In genomic region chr6:42929088-42929927, GRCh38 we compare ENCODE assay signal across 1 cellular context.
A peak's percentile ranks its signal among the peaks of the same experiment; 100 is the strongest.
TF ChIP-seq lines count a peak whose summit lies in the region.

CNPY3 (plus strand) TSS chr6:42929480; CDS start chr6:42929571, 91 bp downstream.

TF ChIP-seq in K562, 482 proteins besides CTCF, POLR2A, EP300 and RAD21 (continued from another document and continues in another):
- TF ChIP-seq ZNF134 (CRISPR knock-in tag; conservative IDR thresholded peaks at IDR 0.05), result no peak
- no peak for TF ChIP-seq BDP1 (IDR thresholded peaks at IDR 0.05; ENCODE audit: insufficient read depth, insufficient read length)
- TF ChIP-seq SLC30A9 (CRISPR knock-in tag; IDR thresholded peaks at IDR 0.05), result no peak
- TF ChIP-seq NR2F6 (CRISPR knock-in tag; IDR thresholded peaks at IDR 0.05), result no peak
- TF ChIP-seq MLLT1 (IDR thresholded peaks at IDR 0.05), result peak; percentile 15 to 85; a peak in 3 of 4 replicates
- TF ChIP-seq HIVEP1 (CRISPR knock-in tag; IDR thresholded peaks at IDR 0.05), result no peak; the same call in 1 of the 2 replicates
- TF ChIP-seq TFAM (CRISPR knock-in tag; conservative IDR thresholded peaks at IDR 0.05), result no peak
- TF ChIP-seq MECOM (CRISPR knock-in tag; IDR thresholded peaks at IDR 0.05), result no peak
- no peak for TF ChIP-seq ZNF408 (CRISPR knock-in tag; IDR thresholded peaks at IDR 0.05; ENCODE audit: low read depth)
- TF ChIP-seq ZNF347 (CRISPR knock-in tag; IDR thresholded peaks at IDR 0.05; ENCODE audit: low read depth), result no peak
- peak in 1 of 2 experiments; percentile 99; a peak in 3 of 4 replicates for TF ChIP-seq HDAC1 (IDR thresholded peaks at IDR 0.05)
- TF ChIP-seq TRIM24 (IDR thresholded peaks at IDR 0.05), result peak in 1 of 2 experiments; percentile 87; a peak in 2 of 4 replicates
- no peak for TF ChIP-seq HSF4 (CRISPR knock-in tag; IDR thresholded peaks at IDR 0.05; ENCODE audit: borderline replicate concordance)
- no peak for TF ChIP-seq MAFG (tag; conservative IDR thresholded peaks at IDR 0.05)
- TF ChIP-seq YY1 (IDR thresholded peaks at IDR 0.05; ENCODE audit: borderline replicate concordance in 1 of 3, control insufficient read depth in 1 of 3, extremely low read depth in 1 of 3, insufficient read depth in 3 of 3, insufficient read length in 1 of 3, insufficient replicate concordance in 2 of 3, low read depth in 1 of 3, low read length in 2 of 3), result peak in 1 of 3 experiments; percentile 11
- peak; percentile 76; the same call in 1 of the 2 replicates for TF ChIP-seq ZBTB12 (CRISPR knock-in tag; IDR thresholded peaks at IDR 0.05)
- no peak for TF ChIP-seq RBM14 (IDR thresholded peaks at IDR 0.05; ENCODE audit: borderline replicate concordance, insufficient read depth, low read depth, low read length)
- TF ChIP-seq SAFB (IDR thresholded peaks at IDR 0.05; ENCODE audit: borderline replicate concordance, low read depth, low read length), result 0 out of 2 replicates have a peak, but pooled peaks have one; percentile 23
- 0 out of 2 replicates have a peak, but pooled peaks have one; percentile 28 for TF ChIP-seq CREB3 (tag; conservative IDR thresholded peaks at IDR 0.05; ENCODE audit: low read depth)
- TF ChIP-seq ZBTB33 (CRISPR knock-in tag; IDR thresholded peaks at IDR 0.05), result peak; percentile 74
- no peak for TF ChIP-seq ZNF253 (CRISPR knock-in tag; conservative IDR thresholded peaks at IDR 0.05)
- peak; percentile 94 for TF ChIP-seq POLR2H (tag; IDR thresholded peaks at IDR 0.05; ENCODE audit: low read depth)
- no peak for TF ChIP-seq TCF15 (CRISPR knock-in tag; IDR thresholded peaks at IDR 0.05)
- peak; percentile 40; the same call in 1 of the 2 replicates for TF ChIP-seq XRCC5 (IDR thresholded peaks at IDR 0.05; ENCODE audit: low read depth, low read length)
- peak; percentile 80 for TF ChIP-seq SUPT5H (IDR thresholded peaks at IDR 0.05)
- no peak for TF ChIP-seq EZH2 (IDR thresholded peaks at IDR 0.05; ENCODE audit: borderline replicate concordance, low read depth, low read length)
- peak; percentile 29; the same call in 1 of the 2 replicates for TF ChIP-seq BCOR (IDR thresholded peaks at IDR 0.05)
- no peak for TF ChIP-seq NCOA2 (IDR thresholded peaks at IDR 0.05; ENCODE audit: partially characterized antibody in 2 of 2)
- peak; percentile 100 for TF ChIP-seq L3MBTL2 (IDR thresholded peaks at IDR 0.05)
- peak; percentile 99 for TF ChIP-seq MBD2 (IDR thresholded peaks at IDR 0.05; ENCODE audit: borderline replicate concordance, low read depth)
- peak; percentile 84 for TF ChIP-seq KLF1 (tag; IDR thresholded peaks at IDR 0.05)
- no peak for TF ChIP-seq ZKSCAN3 (CRISPR knock-in tag; IDR thresholded peaks at IDR 0.05)
- TF ChIP-seq MYNN (IDR thresholded peaks at IDR 0.05), result peak; percentile 42
- TF ChIP-seq MYNN (CRISPR knock-in tag; IDR thresholded peaks at IDR 0.05), result no peak
- no peak for TF ChIP-seq SRSF9 (IDR thresholded peaks at IDR 0.05; ENCODE audit: borderline replicate concordance, low read depth, low read length)
- 0 out of 2 replicates have a peak, but pooled peaks have one; percentile 33 for TF ChIP-seq PHB (CRISPR knock-in tag; IDR thresholded peaks at IDR 0.05)
- no peak for TF ChIP-seq ZNF780A (CRISPR knock-in tag; IDR thresholded peaks at IDR 0.05)
- TF ChIP-seq ELF4 (CRISPR knock-in tag; IDR thresholded peaks at IDR 0.05), result no peak; the same call in 1 of the 2 replicates
- no peak for TF ChIP-seq JUNB (CRISPR knock-in tag; conservative IDR thresholded peaks at IDR 0.05)
- 0 out of 2 replicates have a peak, but pooled peaks have one; percentile 24 for TF ChIP-seq PML (IDR thresholded peaks at IDR 0.05; ENCODE audit: low read length)
- TF ChIP-seq ZNF217 (CRISPR knock-in tag; IDR thresholded peaks at IDR 0.05), result no peak
- TF ChIP-seq NELFE (IDR thresholded peaks at IDR 0.05; ENCODE audit: insufficient read depth, insufficient read length), result no peak
- TF ChIP-seq ZNF212 (CRISPR knock-in tag; IDR thresholded peaks at IDR 0.05), result no peak
- TF ChIP-seq MYBL2 (IDR thresholded peaks at IDR 0.05; ENCODE audit: low read depth), result peak; percentile 76
- no peak for TF ChIP-seq MYBL2 (CRISPR knock-in tag; IDR thresholded peaks at IDR 0.05; ENCODE audit: borderline replicate concordance)
- no peak for TF ChIP-seq SMAD2 (IDR thresholded peaks at IDR 0.05; ENCODE audit: low read depth, low read length)
- no peak for TF ChIP-seq TSHZ1 (CRISPR knock-in tag; IDR thresholded peaks at IDR 0.05)
- TF ChIP-seq TAF15 (IDR thresholded peaks at IDR 0.05; ENCODE audit: low read depth, low read length), result no peak
- TF ChIP-seq ZEB2 (IDR thresholded peaks at IDR 0.05), result 0 out of 2 replicates have a peak, but pooled peaks have one; percentile 17
- TF ChIP-seq EWSR1 (IDR thresholded peaks at IDR 0.05; ENCODE audit: borderline replicate concordance, low read depth, partially characterized antibody), result no peak
- TF ChIP-seq SMARCC2 (IDR thresholded peaks at IDR 0.05; ENCODE audit: low read depth), result no peak
- no peak for TF ChIP-seq STAT5A (IDR thresholded peaks at IDR 0.05; ENCODE audit: borderline replicate concordance, low read length)
- TF ChIP-seq IRF2 (CRISPR knock-in tag; IDR thresholded peaks at IDR 0.05), result no peak
- TF ChIP-seq RUNX1 (IDR thresholded peaks at IDR 0.05; ENCODE audit: low read depth), result no peak
- no peak for TF ChIP-seq CHAMP1 (IDR thresholded peaks at IDR 0.05)
- TF ChIP-seq PRDM10 (IDR thresholded peaks at IDR 0.05; ENCODE audit: partially characterized antibody), result peak; percentile 31
- TF ChIP-seq ZBTB7A (IDR thresholded peaks at IDR 0.05; ENCODE audit: borderline replicate concordance, control insufficient read depth, low read depth, low read length), result peak; percentile 59; the same call in 1 of the 2 replicates
- TF ChIP-seq CHD2 (IDR thresholded peaks at IDR 0.05; ENCODE audit: low read depth, low read length), result peak; percentile 91
- TF ChIP-seq IFI16 (CRISPR knock-in tag; IDR thresholded peaks at IDR 0.05), result no peak
- TF ChIP-seq CREM (IDR thresholded peaks at IDR 0.05; ENCODE audit: low read depth), result peak; percentile 80
